Comparison of ENCODE assay signal across 9 cellular contexts in genomic region chr1:17436380-17437174, GRCh38. TPM values are rescaled to one million over a fixed set of nuclear protein-coding genes. Genes with fewer than 3 reads are reported as not detected.
DNase-seq lines count a peak whose midpoint lies in the region; ATAC-seq and TF ChIP-seq lines count a peak whose summit lies in the region.
"Had no signal": no experiment of that assay in that cellular context is flagged by ENCODE, and none has a peak within 500 bp of the region (broad histone marks: within the 10 kb centered on the region; RNA-seq: fewer than 3 reads in every experiment).

No MANE protein-coding gene starts in this region.

- POLR2A ChIA-PET in naive thymus-derived CD8-positive, alpha-beta T cell (lab: Charles Lee) = interaction anchor here (0.7 kb wide), 1 partner anchor 1506 kb away, joined by 3 read pairs; no protein-coding TSS in a partner anchor

- no peak for DNase-seq in BE2C
- DNase-seq in MG63 = no peak
- peak; percentile 35 for DNase-seq in dermis blood vessel endothelial cell
- DNase-seq in naive thymus-derived CD8-positive, alpha-beta T cell = no peak
- DNase-seq in NK-92 (lab: John Stamatoyannopoulos, UW; ENCODE audit: unreplicated experiment) = no peak
- DNase-seq in NCI-H187 treated with DMSO at 0.1 percent for 48 hours (lab: John Stamatoyannopoulos, UW) = no peak
- no peak for DNase-seq in EL
- DNase-seq: NCI-H526 treated with DMSO at 0.1 percent for 48 hours had no signal

- H3K36me3 ChIP-seq in BE2C (peaks cover 46% of the 10 kb centered on the region), MG63 (peaks cover 54% of the 10 kb centered on the region)

- peaks cover 0 to 34% (median 0%) of the 10 kb centered on the region in 3 donors for H3K36me3 Mint-ChIP-seq in naive thymus-derived CD8-positive, alpha-beta T cell

- peaks cover 16 to 71% (median 67%) of the 10 kb centered on the region in 4 donors for H3K4me1 Mint-ChIP-seq in naive thymus-derived CD8-positive, alpha-beta T cell

- ATAC-seq in naive thymus-derived CD8-positive, alpha-beta T cell = no peak
- no peak for ATAC-seq in HG02981 (IDR thresholded peaks at IDR 0.05; ENCODE audit: unreplicated experiment)

- no peaks in the 10 kb centered on the region for H3K9me3 Mint-ChIP-seq in naive thymus-derived CD8-positive, alpha-beta T cell

- H3K4me3 ChIP-seq in BE2C (ENCODE audit: low read depth, low read length) = peak overlapping the region; percentile 66
- peak overlapping the region; percentile 81 for H3K4me3 ChIP-seq in MG63

- H3K27me3 ChIP-seq in BE2C = no peaks in the 10 kb centered on the region
- H3K27me3 ChIP-seq in MG63 = no peaks in the 10 kb centered on the region

- TF ChIP-seq CTCF in BE2C (IDR thresholded peaks at IDR 0.05; ENCODE audit: low read depth, low read length) = no peak

- H3K27me3 Mint-ChIP-seq in naive thymus-derived CD8-positive, alpha-beta T cell = no peaks in the 10 kb centered on the region

- H3K27ac Mint-ChIP-seq in naive thymus-derived CD8-positive, alpha-beta T cell = peak overlapping the region; percentile 78 to 92 (median 84)

- no peaks in the 10 kb centered on the region for H3K4me1 ChIP-seq in BE2C

- H3K4me3 Mint-ChIP-seq in naive thymus-derived CD8-positive, alpha-beta T cell = peak overlapping the region; percentile 70 to 90 (median 78)

- H3K9me3 ChIP-seq in BE2C (no peaks in the 10 kb centered on the region), MG63 (no peaks in the 10 kb centered on the region)

RNA-seq across cellular contexts. Expression of gene RCC2, which starts 2.9 kb away (rescaled TPM):
- polyA plus RNA-seq in BE2C (2012; ENCODE audit: insufficient read depth, insufficient read length, low read depth) = 67.9 TPM
- total RNA-seq in MG63 (2014; rRNA removed; shearing (Covaris generic); ENCODE audit: low replicate concordance) = 99.2 and 108 TPM in 2 replicates
- total RNA-seq in dermis blood vessel endothelial cell = 118 and 122 TPM in 2 replicates
- 10 to 100 TPM; 60.9 to 61.9 TPM for total RNA-seq in naive thymus-derived CD8-positive, alpha-beta T cell
- polyA plus RNA-seq in naive thymus-derived CD8-positive, alpha-beta T cell = 10 to 100 TPM; 20.8 to 37.5 (median 26.0) TPM
